Comparison of ENCODE assay signal across 8 cellular contexts in genomic region chr10:100519321-100520051, GRCh38. TPM values are rescaled to one million over a fixed set of nuclear protein-coding genes. Genes with fewer than 3 reads are reported as not detected.
DNase-seq lines count a peak whose midpoint lies in the region; ATAC-seq and TF ChIP-seq lines count a peak whose summit lies in the region.

Gene SEC31B (minus strand): TSS chr10:100519861. CDS start chr10:100516952, 2,909 bp downstream.

- peak; percentile 1 for TF ChIP-seq CTCF in AG09309 (IDR thresholded peaks at IDR 0.05; ENCODE audit: control insufficient read depth, insufficient read depth, low read depth, low read length, missing control alignments)
- TF ChIP-seq CTCF in OCI-LY7 (conservative IDR thresholded peaks at IDR 0.05; ENCODE audit: low read length), result no peak
- no peak for TF ChIP-seq CTCF in epithelial cell of proximal tubule (conservative IDR thresholded peaks at IDR 0.05; ENCODE audit: low read depth, low read length)
- TF ChIP-seq CTCF in vagina (IDR thresholded peaks at IDR 0.05), result no peak

- H3K9ac ChIP-seq in mucosa of stomach (ENCODE audit: low read length), result peak within 1 kb of the TSS; percentile 63

- no peak for TF ChIP-seq POLR2A in vagina (IDR thresholded peaks at IDR 0.05)

- H4K20me1 ChIP-seq in OCI-LY7 (ENCODE audit: insufficient read depth, low read length), result no peaks in the 10 kb centered on the region

- no peak within 1 kb of the TSS for H3K4me2 ChIP-seq in OCI-LY7 (ENCODE audit: low read length)

- no peaks in the 10 kb centered on the region for H3K9me3 ChIP-seq in OCI-LY7 (ENCODE audit: low read length)
- no peaks in the 10 kb centered on the region for H3K9me3 ChIP-seq in mucosa of stomach (ENCODE audit: control insufficient read depth, low read length)
- H3K9me3 ChIP-seq in vagina, result no peaks in the 10 kb centered on the region

- H3K36me3 ChIP-seq in OCI-LY7 (ENCODE audit: insufficient read depth, low read length) (peaks cover 30% of the 10 kb centered on the region; the same call in 1 of the 2 replicates), mucosa of stomach (ENCODE audit: control insufficient read depth, insufficient read depth, low read length) (no peaks in the 10 kb centered on the region), vagina (peaks cover 3 to 28% of the 10 kb centered on the region in 2 donors)

- intact Hi-C loops in OCI-LY7 (cut with micrococcal nuclease; ENCODE audit: unreplicated experiment), result loop anchor here (10.0 kb wide), 1 partner anchor 675 kb away; no protein-coding TSS in a partner anchor
- intact Hi-C loops in vagina (cut with DNase I), result no loop called here

- H3K79me2 ChIP-seq in OCI-LY7 (ENCODE audit: insufficient read depth, low read depth, low read length), result no peaks in the 10 kb centered on the region

- CTCF ChIA-PET in OCI-LY7 (lab: Charles Lee; ENCODE audit: unreplicated experiment), result interaction anchor here (1.1 kb wide), 3 partner anchors 8 to 86 kb away, joined by 3 to 7 read pairs (median 4); no protein-coding TSS in a partner anchor

- ATAC-seq in HG03139 (IDR thresholded peaks at IDR 0.05; ENCODE audit: unreplicated experiment), result no peak

- peak within 1 kb of the TSS; percentile 15 for H3K4me3 ChIP-seq in AG09309 (ENCODE audit: control insufficient read depth, low read depth, low read length)
- no peak within 1 kb of the TSS for H3K4me3 ChIP-seq in OCI-LY7 (ENCODE audit: low read depth, low read length, poor library complexity, severe bottlenecking)
- H3K4me3 ChIP-seq in epithelial cell of proximal tubule (ENCODE audit: low read depth, low read length), result peak within 1 kb of the TSS; percentile 62
- no peak within 1 kb of the TSS for H3K4me3 ChIP-seq in mucosa of stomach (ENCODE audit: low read length)
- peak within 1 kb of the TSS; percentile 32 to 48 for H3K4me3 ChIP-seq in vagina

- no peak within 1 kb of the TSS for H3K27ac ChIP-seq in OCI-LY7 (ENCODE audit: low read depth, low read length, poor library complexity, severe bottlenecking)
- H3K27ac ChIP-seq in vagina, result no peak within 1 kb of the TSS

- no TSS peak for BruUV-seq in OCI-LY7 (replicated peaks; lab: Mats Ljungman, UMichigan)

- H3K9me2 ChIP-seq in OCI-LY7 (ENCODE audit: insufficient read depth, low read length), result no peaks in the 10 kb centered on the region

- H2AFZ ChIP-seq in OCI-LY7 (ENCODE audit: low read length), result no peak within 1 kb of the TSS

- no peak for DNase-seq in AG09309 (ENCODE audit: low read depth)
- DNase-seq in OCI-LY7 (ENCODE audit: low spot score), result no peak
- no peak for DNase-seq in epithelial cell of proximal tubule (ENCODE audit: low read depth)
- no peak for DNase-seq in vagina (ENCODE audit: extremely low spot score in 2 of 2)
- DNase-seq in cerebellar nuclear complex (lab: John Stamatoyannopoulos, UW), result no peak
- DNase-seq in activated T-cell treated with anti-CD3 and anti-CD28 coated beads for 4 hours, result no peak

- H3K27me3 ChIP-seq in mucosa of stomach (ENCODE audit: control insufficient read depth, insufficient read depth, low read length) (peaks cover 14% of the 10 kb centered on the region), vagina (peaks cover 7% of the 10 kb centered on the region)

- POLR2A ChIA-PET in OCI-LY7 (lab: Charles Lee), result interaction anchor here (0.6 to 1.0 kb wide), 3 partner anchors 19 to 439 kb away, joined by 3 to 5 read pairs (median 4); no protein-coding TSS in a partner anchor

- no peaks in the 10 kb centered on the region for H3K4me1 ChIP-seq in OCI-LY7 (ENCODE audit: insufficient read depth, low read length, poor library complexity, severe bottlenecking)
- H3K4me1 ChIP-seq in mucosa of stomach (ENCODE audit: control insufficient read depth, insufficient read depth, low read length), result peaks cover 13% of the 10 kb centered on the region
- H3K4me1 ChIP-seq in vagina, result peaks cover 14% of the 10 kb centered on the region

RNA-seq across cellular contexts. Expression of gene SEC31B, which starts in this region (rescaled TPM):
- total RNA-seq in OCI-LY7 (2014; rRNA removed; shearing (Covaris generic)), result 12.5 and 16.4 TPM in 2 replicates
- total RNA-seq in OCI-LY7 (2022), result 21.3 and 26.0 TPM in 2 replicates
- 0.87 and 2.9 TPM in 2 replicates for total RNA-seq in epithelial cell of proximal tubule
- 6.4 TPM for total RNA-seq in vagina

Comparison
In these comparisons a context has a peak if more than half of its experiments do, and no peak if none do; other contexts are left out.
1. H3K4me3 ChIP-seq: peak in AG09309 (single experiment), epithelial cell of proximal tubule (single experiment) and vagina (2 of 2); none in OCI-LY7 (single experiment) and mucosa of stomach (single experiment).